In the genomic region with DNA sequence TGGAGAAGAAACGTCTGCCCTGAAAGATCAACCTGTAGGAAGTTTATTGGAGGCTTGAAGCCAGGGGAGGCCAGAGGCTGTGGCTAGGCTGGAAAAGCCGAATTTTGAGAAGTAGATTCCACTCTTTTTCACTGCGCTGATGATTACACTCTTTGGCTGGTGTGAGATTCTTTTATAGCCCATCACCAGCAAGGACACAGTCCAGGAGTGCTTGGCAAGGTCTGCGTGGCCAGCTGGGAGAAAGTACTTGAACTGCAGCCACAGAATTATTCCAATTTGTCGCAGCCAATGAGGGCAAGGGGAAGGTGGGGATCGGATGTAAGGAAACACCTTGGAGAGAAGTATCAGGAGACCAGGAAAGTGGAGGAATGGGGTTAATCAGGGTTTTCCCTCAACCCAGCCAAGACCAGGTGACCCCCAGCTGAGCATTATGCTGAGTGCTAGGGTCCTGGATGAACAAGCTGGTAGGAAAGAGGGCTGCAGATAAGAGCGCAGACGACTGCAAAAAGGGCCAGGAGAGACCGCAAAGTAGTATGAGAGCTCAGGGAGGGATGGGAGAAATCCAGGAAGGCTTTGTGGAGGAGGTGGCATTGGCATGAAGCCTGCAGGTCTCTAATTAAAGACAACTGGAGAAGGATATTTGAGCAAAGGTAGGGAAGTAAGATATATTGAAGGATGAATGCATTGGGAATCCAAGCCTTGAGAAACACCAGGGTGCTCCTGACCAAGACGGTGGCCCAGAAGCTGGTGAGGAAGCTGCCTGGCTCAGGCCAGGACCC, we compare ENCODE assay signal across 11 cellular contexts. TPM values are rescaled to one million over a fixed set of nuclear protein-coding genes. Genes with fewer than 3 reads are reported as not detected.
DNase-seq lines count a peak whose midpoint lies in the region; ATAC-seq and TF ChIP-seq lines count a peak whose summit lies in the region.
"Had no signal": no experiment of that assay in that cellular context is flagged by ENCODE, and none has a peak within 500 bp of the region (broad histone marks: within the 10 kb centered on the region; RNA-seq: fewer than 3 reads in every experiment).

No MANE protein-coding gene starts in this region.

- H3K9ac ChIP-seq in BLaER1 = peak overlapping the region; percentile 81
- no peak overlapping the region for H3K9ac ChIP-seq in IMR-90 (ENCODE audit: low read depth, low read length)
- H3K9ac ChIP-seq in trophoblast cell (ENCODE audit: low read length) = no peak overlapping the region

- H3K18ac ChIP-seq in IMR-90 (ENCODE audit: low read depth, low read length) (no peak overlapping the region), trophoblast cell (ENCODE audit: low read length) (no peak overlapping the region)

- H3K56ac ChIP-seq in IMR-90 (ENCODE audit: extremely low read depth, insufficient read depth, low read length) = no peak overlapping the region

- H4K12ac ChIP-seq in trophoblast cell (ENCODE audit: low read depth, low read length) = no peak overlapping the region

- H2BK5ac ChIP-seq in IMR-90 (ENCODE audit: low read depth, low read length, poor library complexity, severe bottlenecking) (no peak overlapping the region), trophoblast cell (ENCODE audit: low read depth, low read length, poor library complexity) (no peak overlapping the region)

- H3K79me1 ChIP-seq in IMR-90 (ENCODE audit: low read depth in 1 of 2, low read length in 2 of 2) (peaks cover 0 to 7% of the 10 kb centered on the region in 2 experiments; a peak in 2 of 4 replicates), trophoblast cell (ENCODE audit: low read length) (peaks cover 7% of the 10 kb centered on the region)

- H4K5ac ChIP-seq in IMR-90 (ENCODE audit: low read depth, low read length) = no peak overlapping the region

- H4K91ac ChIP-seq in IMR-90 (ENCODE audit: insufficient read depth, low read depth, low read length) (no peak overlapping the region), trophoblast cell (ENCODE audit: low read depth, low read length) (no peak overlapping the region)

- H3K14ac ChIP-seq in IMR-90 (replicated peaks; ENCODE audit: low read depth, low read length) (no peak overlapping the region), trophoblast cell (ENCODE audit: low read length) (no peak overlapping the region)

- no peak overlapping the region for H2AK9ac ChIP-seq in IMR-90 (replicated peaks; ENCODE audit: low read depth, low read length, poor library complexity)

- CTCF ChIA-PET in IMR-90 (lab: Yijun Ruan, JAX) = interaction anchor here (0.6 to 1.3 kb wide), 5 partner anchors 19 to 522 kb away, joined by 3 to 6 read pairs (median 3); no protein-coding TSS in a partner anchor

- peak overlapping the region; percentile 26 for H2BK12ac ChIP-seq in trophoblast cell (ENCODE audit: low read length)

- no TSS peak for BruUV-seq in IMR-90 (replicated peaks; lab: Mats Ljungman, UMichigan)

- POLR2A ChIA-PET in IMR-90 (lab: Charles Lee; ENCODE audit: unreplicated experiment) = no interaction called here

- TF ChIP-seq CTCF in IMR-90 (conservative IDR thresholded peaks at IDR 0.05; ENCODE audit: low read depth, low read length) = no peak
- no peak for TF ChIP-seq CTCF in esophagus muscularis mucosa (IDR thresholded peaks at IDR 0.05)

- in situ Hi-C loops in IMR-90 (cut with MboI; ENCODE audit: low sequenced_read_pairs) = no loop called here

- no peak for TF ChIP-seq RAD21 in IMR-90 (IDR thresholded peaks at IDR 0.05; ENCODE audit: low read length)

- peaks cover 10% of the 10 kb centered on the region; the same call in 1 of the 2 replicates for H3K9me1 ChIP-seq in IMR-90 (ENCODE audit: insufficient read depth, low read length)

- H3K9me3 ChIP-seq in BLaER1 (no peaks in the 10 kb centered on the region), IMR-90 (ENCODE audit: control insufficient read depth, insufficient read depth, low read length) (no peaks in the 10 kb centered on the region), esophagus muscularis mucosa (no peaks in the 10 kb centered on the region), trophoblast cell (ENCODE audit: insufficient read depth, low read depth, low read length) (no peaks in the 10 kb centered on the region)
- H3K9me3 ChIP-seq: mucosa of descending colon had no signal

- H3K36me3 ChIP-seq in BLaER1 = peaks cover 94% of the 10 kb centered on the region
- H3K36me3 ChIP-seq in IMR-90 (ENCODE audit: control insufficient read depth, insufficient read depth, low read length) = peaks cover 11% of the 10 kb centered on the region; the same call in 1 of the 2 replicates
- H3K36me3 ChIP-seq in esophagus muscularis mucosa = peaks cover 9 to 41% (median 23%) of the 10 kb centered on the region in 4 donors
- no peaks in the 10 kb centered on the region for H3K36me3 ChIP-seq in trophoblast cell (ENCODE audit: control insufficient read depth in 1 of 2, insufficient read depth in 2 of 2, low read length in 2 of 2)

- H4K20me1 ChIP-seq in BLaER1 (peaks cover 37% of the 10 kb centered on the region), IMR-90 (ENCODE audit: insufficient read depth, low read length) (no peaks in the 10 kb centered on the region)

- no peak for TF ChIP-seq EP300 in esophagus muscularis mucosa (IDR thresholded peaks at IDR 0.05)

- H3K4me1 ChIP-seq in BLaER1 (peaks cover 99% of the 10 kb centered on the region), IMR-90 (ENCODE audit: control insufficient read depth, insufficient read depth, low read length) (no peaks in the 10 kb centered on the region), esophagus muscularis mucosa (peaks cover 13 to 37% (median 27%) of the 10 kb centered on the region in 4 donors), trophoblast cell (ENCODE audit: control insufficient read depth in 1 of 2, insufficient read depth in 2 of 2, low read length in 2 of 2) (peaks cover 23 to 25% of the 10 kb centered on the region in 2 experiments)

- 94% methylated on average over 5 of the region's 10 CpGs; no CpG with 5 or more reads in 1 of the 2 experiments for WGBS in IMR-90 (ENCODE audit: extremely low coverage in 2 of 2, insufficient read length in 1 of 2), 2 experiments
- WGBS in esophagus muscularis mucosa = 71% methylated on average over 10 of the region's 10 CpGs
- WGBS in trophoblast cell (ENCODE audit: extremely low coverage, insufficient coverage, insufficient read length) = no CpG with 5 or more reads among the region's 10 CpGs

- intact Hi-C loops in IMR-90 (cut with micrococcal nuclease) (no loop called here), esophagus muscularis mucosa (cut with DNase I) (no loop called here)

- TF ChIP-seq POLR2A in IMR-90 (IDR thresholded peaks at IDR 0.05; ENCODE audit: low read depth, low read length) (no peak), esophagus muscularis mucosa (IDR thresholded peaks at IDR 0.05; ENCODE audit: low read depth) (no peak)

- H2BK120ac ChIP-seq in IMR-90 (ENCODE audit: low read depth, low read length) (no peak overlapping the region), trophoblast cell (ENCODE audit: insufficient read depth, low read length, poor library complexity) (no peak overlapping the region)

- H3K4me2 ChIP-seq in BLaER1 = peak overlapping the region; percentile 97
- no peak overlapping the region for H3K4me2 ChIP-seq in IMR-90 (ENCODE audit: low read depth, low read length)
- no peak overlapping the region for H3K4me2 ChIP-seq in trophoblast cell (ENCODE audit: low read length)

- H3K4me3 ChIP-seq in BLaER1 (peak overlapping the region; percentile 57), IMR-90 (ENCODE audit: insufficient read depth, low read depth, low read length) (no peak overlapping the region), esophagus muscularis mucosa (no peak overlapping the region), trophoblast cell (ENCODE audit: low read depth, low read length) (no peak overlapping the region)
- H3K4me3 ChIP-seq: dorsolateral prefrontal cortex, mucosa of descending colon had no signal

- H2BK15ac ChIP-seq in IMR-90 (ENCODE audit: low read depth, low read length) = no peak overlapping the region

- peak overlapping the region; percentile 46 for H2AFZ ChIP-seq in IMR-90 (replicated peaks; ENCODE audit: low read length, poor library complexity)
- H2AFZ ChIP-seq in trophoblast cell (ENCODE audit: insufficient read depth, low read length, poor library complexity) = no peak overlapping the region

- H3K27me3 ChIP-seq in BLaER1 = no peaks in the 10 kb centered on the region
- H3K27me3 ChIP-seq in IMR-90 (ENCODE audit: control insufficient read depth, insufficient read depth, low read length) = no peaks in the 10 kb centered on the region
- peaks cover 0 to 48% (median 0%) of the 10 kb centered on the region in 4 donors for H3K27me3 ChIP-seq in esophagus muscularis mucosa
- no peaks in the 10 kb centered on the region for H3K27me3 ChIP-seq in trophoblast cell (ENCODE audit: insufficient read depth, low read length)
- H3K27me3 ChIP-seq: dorsolateral prefrontal cortex had no signal

- peak overlapping the region; percentile 98 for H3K27ac ChIP-seq in BLaER1
- H3K27ac ChIP-seq in IMR-90 (ENCODE audit: insufficient read depth, low read length) = no peak overlapping the region
- peak overlapping the region; percentile 20 to 39 (median 36) for H3K27ac ChIP-seq in esophagus muscularis mucosa (replicated peaks in 1 of 4)
- H3K27ac ChIP-seq in trophoblast cell (ENCODE audit: low read depth, low read length) = no peak overlapping the region

- H2BK20ac ChIP-seq in IMR-90 (ENCODE audit: low read depth, low read length) = no peak overlapping the region

- H2AK5ac ChIP-seq in IMR-90 (ENCODE audit: low read depth, low read length) = no peak overlapping the region
- H2AK5ac ChIP-seq in trophoblast cell (ENCODE audit: low read length) = peak overlapping the region; percentile 21

- H3K79me2 ChIP-seq in trophoblast cell (ENCODE audit: control insufficient read depth, insufficient read depth, low read length, poor library complexity) = no peaks in the 10 kb centered on the region

- H3K4ac ChIP-seq in IMR-90 (ENCODE audit: low read depth, low read length) = no peak overlapping the region
- no peak overlapping the region for H3K4ac ChIP-seq in trophoblast cell (ENCODE audit: low read depth, low read length)

- DNase-seq in IMR-90 (no peak), esophagus muscularis mucosa (ENCODE audit: extremely low spot score) (no peak), trophoblast cell (peak in 1 of 2 donors; percentile 24), RPMI8226 (no peak), foreskin melanocyte (no peak)
- no peak for DNase-seq in stimulated activated CD4-positive, alpha-beta T cell treated with anti-CD3 and anti-CD28 coated beads, Interleukin-2, amount 100 ng/mL, for 24 hours
- DNase-seq: activated CD8-positive, alpha-beta memory T cell treated with anti-CD3 and anti-CD28 coated beads, Interleukin-2, amount 10 ng/mL, durations not matched to agents 7 days and 5 days; mucosa of descending colon had no signal

- ATAC-seq in IMR-90 (ENCODE audit: low read depth) (no peak), HG03175 (IDR thresholded peaks at IDR 0.05; ENCODE audit: unreplicated experiment) (no peak)
- ATAC-seq: activated CD8-positive, alpha-beta memory T cell treated with anti-CD3 and anti-CD28 coated beads, Interleukin-2, amount 10 ng/mL, durations not matched to agents 7 days and 5 days; mucosa of descending colon had no signal

- no peak overlapping the region for H3K23ac ChIP-seq in IMR-90 (ENCODE audit: low read depth, low read length)
- H3K23ac ChIP-seq in trophoblast cell (ENCODE audit: low read length) = no peak overlapping the region

- dilution Hi-C loops in IMR-90 (cut with HindIII; ENCODE audit: low sequenced_read_pairs, unreplicated experiment) = no loop called here

- H4K8ac ChIP-seq in IMR-90 (ENCODE audit: low read depth in 2 of 2, low read length in 2 of 2) (no peak overlapping the region), trophoblast cell (ENCODE audit: low read depth, low read length) (no peak overlapping the region)

RNA-seq across cellular contexts. Expression of a gene that starts 44.7 kb away (rescaled TPM):
- total RNA-seq in IMR-90 (2012; rRNA removed) = 5.0 TPM in 2 replicates
- 2.9 and 3.1 TPM in 2 replicates for polyA plus RNA-seq in IMR-90 (2012; rRNA removed)
- 1.9 and 2.6 TPM in 2 replicates for polyA plus RNA-seq in IMR-90 (2012; cell fraction: cytosol; rRNA removed)
- polyA plus RNA-seq in IMR-90 (2012; cell fraction: nucleus; rRNA removed; ENCODE audit: low replicate concordance) = 6.1 and 7.9 TPM in 2 replicates
- total RNA-seq in esophagus muscularis mucosa = 10 to 100 TPM; 14.4 to 18.7 (median 16.6) TPM
- polyA plus RNA-seq in trophoblast cell (2013) = 0.81 and 0.86 TPM in 2 replicates

Comparison
In these comparisons a context has a peak if more than half of its experiments do, and no peak if none do; other contexts are left out.
1. H3K27ac ChIP-seq: peak in BLaER1 (single experiment) and esophagus muscularis mucosa (4 of 4); none in IMR-90 (single experiment) and trophoblast cell (single experiment).